ENCODE assay signal across 14 cellular contexts in genomic region chr13:110103026-110103425, GRCh38.
"Had no signal": no experiment of that assay in that cellular context is flagged by ENCODE, and none has a peak within 500 bp of the region (broad histone marks: within the 10 kb centered on the region; RNA-seq: fewer than 3 reads in every experiment).

No MANE protein-coding gene starts in this region.

- DNase-seq: activated CD4-positive, CD25-positive, alpha-beta regulatory T cell treated with anti-CD3 and anti-CD28 coated beads, Interleukin-2, amount 50 U/mL, for 72 hours; activated gamma-delta T cell; amniotic stem cell; effector memory CD8-positive, alpha-beta T cell; hypothalamus; kidney; nephron progenitor cell; nucleus accumbens; sigmoid colon; stimulated activated naive CD4-positive, alpha-beta T cell; tibial artery had no signal

- FAIRE-seq: frontal cortex, kidney had no signal

- H3K4me3 ChIP-seq: lung, sigmoid colon, tibial artery had no signal

- H3K36me3 ChIP-seq: sigmoid colon, tibial artery had no signal

- H3K27me3 ChIP-seq: sigmoid colon, tibial artery had no signal

- H3K27ac ChIP-seq: sigmoid colon, tibial artery, VCaP had no signal
